In the genomic region with DNA sequence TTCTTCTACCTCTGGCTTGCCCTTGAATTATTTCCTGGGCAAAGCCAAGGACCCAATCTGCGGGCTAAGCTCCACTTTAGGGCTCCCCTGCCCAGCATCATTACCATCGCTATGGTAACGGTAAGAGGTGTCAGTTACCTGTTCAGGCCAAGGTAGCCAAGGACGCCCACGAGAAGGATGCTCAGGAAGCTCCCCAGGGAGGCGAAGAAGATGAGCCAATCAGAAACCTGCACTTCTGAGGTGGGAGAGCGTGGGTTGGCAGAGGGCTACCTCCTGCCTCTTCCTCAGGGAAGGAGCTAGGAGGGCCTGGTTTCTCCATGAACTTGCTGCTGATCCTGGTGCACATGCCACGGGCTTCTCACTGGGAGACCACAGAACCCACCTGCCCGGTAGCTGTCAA, we compare ENCODE assay signal across 30 cellular contexts. TPM values are rescaled to one million over a fixed set of nuclear protein-coding genes. Genes with fewer than 3 reads are reported as not detected.
DNase-seq lines count a peak whose midpoint lies in the region; ATAC-seq, FAIRE-seq and TF ChIP-seq lines count a peak whose summit lies in the region.
"Had no signal": no experiment of that assay in that cellular context is flagged by ENCODE, and none has a peak within 500 bp of the region (broad histone marks: within the 10 kb centered on the region; RNA-seq: fewer than 3 reads in every experiment).

No MANE protein-coding gene starts in this region.

- intact Hi-C loops in lower lobe of right lung (cut with DNase I) = no loop called here

- no peak overlapping the region for H2BK5ac ChIP-seq in mesenchymal stem cell (ENCODE audit: low read depth, low read length, poor library complexity, severe bottlenecking)

- no peak overlapping the region for H2AK5ac ChIP-seq in mesenchymal stem cell (ENCODE audit: low read length, severe bottlenecking)

- no peak overlapping the region for H3K27ac ChIP-seq in mesenchymal stem cell (ENCODE audit: low read length, poor library complexity, severe bottlenecking)
- H3K27ac ChIP-seq in lower lobe of right lung = no peak overlapping the region
- H3K27ac ChIP-seq: ascending aorta, esophagus muscularis mucosa, gastrocnemius medialis, pancreas had no signal

- H4K8ac ChIP-seq in mesenchymal stem cell (ENCODE audit: low read length) = peak overlapping the region; percentile 53

- peak; percentile 41 for DNase-seq in DMS53 (lab: John Stamatoyannopoulos, UW)
- DNase-seq in DMS53 treated with DMSO at 0.1 percent for 48 hours (lab: John Stamatoyannopoulos, UW; ENCODE audit: unreplicated experiment) = no peak
- peak; percentile 18 for DNase-seq in NCI-H1417 treated with DMSO at 0.1 percent for 48 hours (lab: John Stamatoyannopoulos, UW)
- DNase-seq in NCI-H748 (lab: John Stamatoyannopoulos, UW; ENCODE audit: unreplicated experiment) = peak; percentile 77
- no peak for DNase-seq in mesenchymal stem cell
- DNase-seq in D721Med (ENCODE audit: insufficient read length, low spot score) = no peak
- DNase-seq in lower lobe of right lung = no peak
- DNase-seq: 8988T; activated CD4-positive, alpha-beta T cell treated with anti-CD3 and anti-CD28 coated beads for 36 hours; activated naive CD4-positive, alpha-beta T cell treated with anti-CD3 and anti-CD28 coated beads, Interleukin-2, amount 50 U/mL, for 16 hours; activated T-cell treated with anti-CD3 and anti-CD28 coated beads, Interleukin-2, amount 50 U/mL, for 48 hours; AML-193; effector CD4-positive, alpha-beta T cell; gastrocnemius medialis; mesendoderm; naive thymus-derived CD4-positive, alpha-beta T cell; NCI-H526 treated with DMSO at 0.1 percent for 48 hours; OCI-M1; pancreas; SHP77; stimulated activated CD4-positive, alpha-beta T cell treated with anti-CD3 and anti-CD28 coated beads, Interleukin-12 subunit alpha, Interleukin-12 subunit beta, amount 100 ng/mL, for 4 hours; T-cell had no signal

- H3K4me3 ChIP-seq in mesenchymal stem cell (ENCODE audit: insufficient read depth in 1 of 2, low read depth in 1 of 2, low read length in 2 of 2) = no peak overlapping the region
- H3K4me3 ChIP-seq in lower lobe of right lung = no peak overlapping the region
- H3K4me3 ChIP-seq: ascending aorta, esophagus muscularis mucosa, gastrocnemius medialis, pancreas had no signal

- H3K23ac ChIP-seq in mesenchymal stem cell (ENCODE audit: low read length in 2 of 2) = no peak overlapping the region

- H3K27me3 ChIP-seq in mesenchymal stem cell (ENCODE audit: control insufficient read depth in 1 of 2, insufficient read depth in 1 of 2, low read length in 2 of 2) (peaks cover 6 to 31% of the 10 kb centered on the region in 2 experiments), lower lobe of right lung (ENCODE audit: low read depth) (no peaks in the 10 kb centered on the region)
- H3K27me3 ChIP-seq: ascending aorta, gastrocnemius medialis, pancreas had no signal

- peaks cover 6% of the 10 kb centered on the region for H3K4me1 ChIP-seq in mesenchymal stem cell (ENCODE audit: control insufficient read depth, insufficient read depth, low read depth, low read length)
- peaks cover 12% of the 10 kb centered on the region for H3K4me1 ChIP-seq in lower lobe of right lung

- H3K9me3 ChIP-seq in mesenchymal stem cell (ENCODE audit: control insufficient read depth, low read length) (no peaks in the 10 kb centered on the region), lower lobe of right lung (no peaks in the 10 kb centered on the region)
- H3K9me3 ChIP-seq: ascending aorta, esophagus muscularis mucosa, gastrocnemius medialis, pancreas had no signal

- no peak overlapping the region for H2AFZ ChIP-seq in mesenchymal stem cell (ENCODE audit: low read depth, low read length)

- ATAC-seq in lower lobe of right lung (no peak), GM21825 (IDR thresholded peaks at IDR 0.05; ENCODE audit: unreplicated experiment) (no peak)
- ATAC-seq: activated CD4-positive, alpha-beta T cell treated with anti-CD3 and anti-CD28 coated beads for 36 hours; gastrocnemius medialis; naive thymus-derived CD4-positive, alpha-beta T cell; pancreas; right cardiac atrium; T-cell had no signal

- no peak overlapping the region for H2BK12ac ChIP-seq in mesenchymal stem cell (ENCODE audit: low read length in 2 of 2)

- 56% methylated on average over 9 of the region's 9 CpGs for WGBS in mesenchymal stem cell

- H3K9ac ChIP-seq in mesenchymal stem cell (ENCODE audit: low read length) = no peak overlapping the region

- no peak overlapping the region for H2BK15ac ChIP-seq in mesenchymal stem cell (ENCODE audit: low read depth, poor library complexity, severe bottlenecking)

- no peak overlapping the region for H3K14ac ChIP-seq in mesenchymal stem cell (ENCODE audit: low read length in 2 of 2)

- no peak overlapping the region for H4K91ac ChIP-seq in mesenchymal stem cell (ENCODE audit: low read length)

- no peaks in the 10 kb centered on the region for H3K79me1 ChIP-seq in mesenchymal stem cell (replicated peaks; ENCODE audit: low read length, poor library complexity, severe bottlenecking)

- H3K4me2 ChIP-seq in mesenchymal stem cell (ENCODE audit: low read length, poor library complexity, severe bottlenecking) = no peak overlapping the region

- H3K18ac ChIP-seq in mesenchymal stem cell (ENCODE audit: low read depth in 1 of 2, low read length in 2 of 2) = no peak overlapping the region

- no peak for FAIRE-seq in D721Med (lab: Jason Lieb, UNC)
- FAIRE-seq: pancreas, TTC549, urothelium cell line had no signal

- H2BK120ac ChIP-seq in mesenchymal stem cell (ENCODE audit: low read depth, low read length) = no peak overlapping the region

- H3K36me3 ChIP-seq in mesenchymal stem cell (ENCODE audit: control insufficient read depth in 1 of 2, insufficient read depth in 2 of 2, low read depth in 1 of 2, low read length in 2 of 2) = no peaks in the 10 kb centered on the region
- H3K36me3 ChIP-seq in lower lobe of right lung = no peaks in the 10 kb centered on the region
- H3K36me3 ChIP-seq: ascending aorta, esophagus muscularis mucosa, gastrocnemius medialis, pancreas had no signal

- TF ChIP-seq CTCF in D721Med (IDR thresholded peaks at IDR 0.05; ENCODE audit: insufficient read depth, missing control alignments) (no peak), lower lobe of right lung (IDR thresholded peaks at IDR 0.05) (no peak)

- H3K4ac ChIP-seq in mesenchymal stem cell (ENCODE audit: low read depth in 1 of 2, low read length in 2 of 2) = no peak overlapping the region

RNA-seq across cellular contexts. Expression of a gene that starts 24.7 kb away (rescaled TPM):
- polyA plus RNA-seq in mesenchymal stem cell (2013, experiment 1 of 2) = 0.19 TPM
- polyA plus RNA-seq in mesenchymal stem cell (2013, experiment 2 of 2) = 0.19 TPM
- 14.6 TPM for total RNA-seq in lower lobe of right lung
- total RNA-seq: G401, kidney epithelial cell had no signal

RNA-seq across cellular contexts. Expression of a gene that starts 35.5 kb away (rescaled TPM):
- polyA plus RNA-seq in mesenchymal stem cell (2013, experiment 1 of 2) = 4.4 TPM
- polyA plus RNA-seq in mesenchymal stem cell (2013, experiment 2 of 2) = 4.7 TPM
- 29.2 TPM for total RNA-seq in lower lobe of right lung

RNA-seq across cellular contexts. Expression of a gene that starts 54.1 kb away (rescaled TPM):
- 3.7 TPM for polyA plus RNA-seq in mesenchymal stem cell (2013, experiment 1 of 2)
- 3.6 TPM for polyA plus RNA-seq in mesenchymal stem cell (2013, experiment 2 of 2)
- 89.4 TPM for total RNA-seq in lower lobe of right lung

Comparison
In these comparisons a context has a peak if more than half of its experiments do, and no peak if none do; other contexts are left out.
1. DNase-seq: peak in DMS53 (single experiment), NCI-H1417 treated with DMSO at 0.1 percent for 48 hours (single experiment) and NCI-H748 (single experiment); none in DMS53 treated with DMSO at 0.1 percent for 48 hours (single experiment), mesenchymal stem cell (single experiment), D721Med (single experiment) and lower lobe of right lung (single experiment).